In the genomic region with DNA sequence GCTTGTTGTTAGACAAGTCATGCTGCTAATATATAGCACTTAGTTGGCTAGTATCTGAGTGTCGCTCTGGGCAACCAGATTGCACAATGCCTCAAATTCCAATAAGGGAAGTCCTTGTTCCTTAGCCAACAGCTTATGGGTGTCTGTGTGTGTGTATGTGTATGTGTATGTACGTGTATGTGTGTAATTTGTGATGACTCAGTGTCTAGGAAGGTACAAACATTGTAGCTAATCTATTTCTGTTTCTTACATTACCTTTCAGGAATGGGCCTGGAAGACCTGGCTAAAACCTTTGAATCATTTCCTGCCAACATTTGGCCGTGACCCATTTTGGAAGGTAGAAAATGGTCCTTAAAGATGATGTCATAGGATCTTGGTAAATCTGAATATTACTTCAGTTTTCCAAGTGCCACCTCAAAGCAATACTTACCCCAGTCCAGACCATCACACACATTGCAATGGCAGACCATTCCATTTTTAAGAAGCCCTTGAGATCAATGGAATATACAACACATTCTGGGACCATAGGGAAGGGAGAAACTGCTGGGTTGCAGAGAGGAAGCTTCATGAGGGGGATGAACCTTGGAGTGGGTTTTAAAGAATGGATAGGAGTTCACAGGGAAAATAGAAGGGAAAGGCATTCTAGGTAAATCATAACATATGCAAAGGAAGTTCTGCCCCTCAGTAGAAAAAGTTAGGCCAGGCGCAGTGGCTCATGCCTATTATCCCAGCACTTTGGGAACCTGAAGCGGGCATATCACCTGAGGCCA, we compare ENCODE assay signal across 8 cellular contexts. TPM values are rescaled to one million over a fixed set of nuclear protein-coding genes. Genes with fewer than 3 reads are reported as not detected.
DNase-seq lines count a peak whose midpoint lies in the region; ATAC-seq and TF ChIP-seq lines count a peak whose summit lies in the region.

No MANE protein-coding gene starts in this region.

- H3K9me3 ChIP-seq in Caco-2 (no peaks in the 10 kb centered on the region), duodenal mucosa (ENCODE audit: control insufficient read depth in 1 of 2, low read length in 2 of 2) (no peaks in the 10 kb centered on the region), mucosa of stomach (ENCODE audit: control insufficient read depth, low read length) (no peaks in the 10 kb centered on the region)
- H3K9me3 ChIP-seq in effector memory CD4-positive, alpha-beta T cell (ENCODE audit: control insufficient read depth, low read length) = no peaks in the 10 kb centered on the region

- no TSS peak for BruUV-seq in Caco-2 (replicated peaks; lab: Mats Ljungman, UMichigan)

- peak overlapping the region; percentile 47 for H3K27ac ChIP-seq in duodenal mucosa (ENCODE audit: low read depth, low read length)
- no peak overlapping the region for H3K27ac ChIP-seq in effector memory CD4-positive, alpha-beta T cell (ENCODE audit: insufficient read depth, low read length, poor library complexity, severe bottlenecking)

- CTCF ChIA-PET in Caco-2 (lab: Charles Lee) = no interaction called here

- H3K4me1 ChIP-seq in Caco-2 (peaks cover 23% of the 10 kb centered on the region), duodenal mucosa (ENCODE audit: control insufficient read depth in 1 of 2, insufficient read depth in 2 of 2, low read length in 2 of 2) (peaks cover 20 to 28% of the 10 kb centered on the region in 2 donors), mucosa of stomach (ENCODE audit: control insufficient read depth, insufficient read depth, low read length) (peaks cover 54% of the 10 kb centered on the region)
- no peaks in the 10 kb centered on the region for H3K4me1 ChIP-seq in effector memory CD4-positive, alpha-beta T cell (ENCODE audit: control insufficient read depth, insufficient read depth, low read length, poor library complexity, severe bottlenecking)

- intact Hi-C loops in Caco-2 (cut with micrococcal nuclease; ENCODE audit: unreplicated experiment) = no loop called here

- H3K27me3 Mint-ChIP-seq in Caco-2 (ENCODE audit: insufficient read depth, unreplicated experiment) = no peaks in the 10 kb centered on the region

- H3K27me3 ChIP-seq in Caco-2 (replicated peaks; ENCODE audit: control insufficient read depth, insufficient read depth, low read length) (no peaks in the 10 kb centered on the region), duodenal mucosa (ENCODE audit: control insufficient read depth in 1 of 2, insufficient read depth in 2 of 2, low read length in 2 of 2) (no peaks in the 10 kb centered on the region), mucosa of stomach (ENCODE audit: control insufficient read depth, insufficient read depth, low read length) (no peaks in the 10 kb centered on the region)
- H3K27me3 ChIP-seq in effector memory CD4-positive, alpha-beta T cell (replicated peaks; ENCODE audit: control insufficient read depth, insufficient read depth, low read length, poor library complexity, severe bottlenecking) = no peaks in the 10 kb centered on the region

- peak overlapping the region; percentile 92 for H3K27ac Mint-ChIP-seq in Caco-2 (ENCODE audit: unreplicated experiment)

- H3K9ac ChIP-seq in duodenal mucosa (ENCODE audit: low read depth in 1 of 2, low read length in 2 of 2) = no peak overlapping the region
- peak overlapping the region; percentile 63 for H3K9ac ChIP-seq in mucosa of stomach (ENCODE audit: low read length)

- no peak for TF ChIP-seq CTCF in Caco-2 (IDR thresholded peaks at IDR 0.05; ENCODE audit: insufficient read depth in 1 of 2, low read depth in 1 of 2, low read length in 1 of 2, severe bottlenecking in 1 of 2, unreplicated experiment in 1 of 2)

- no peak overlapping the region for H3K4me3 ChIP-seq in Caco-2 (ENCODE audit: low read depth, low read length)
- H3K4me3 ChIP-seq in duodenal mucosa (ENCODE audit: low read depth in 1 of 2, low read length in 2 of 2) = no peak overlapping the region
- H3K4me3 ChIP-seq in mucosa of stomach (ENCODE audit: low read length) = no peak overlapping the region
- H3K4me3 ChIP-seq in effector memory CD4-positive, alpha-beta T cell (ENCODE audit: insufficient read depth, low read depth, low read length, poor library complexity, severe bottlenecking) = no peak overlapping the region

- peaks cover 83% of the 10 kb centered on the region for H3K36me3 Mint-ChIP-seq in Caco-2 (ENCODE audit: insufficient read depth, unreplicated experiment)

- peaks cover 15% of the 10 kb centered on the region for H3K4me1 Mint-ChIP-seq in Caco-2 (ENCODE audit: low read depth, unreplicated experiment)

- ATAC-seq in HG03521 (IDR thresholded peaks at IDR 0.05; ENCODE audit: unreplicated experiment) = no peak

- peak overlapping the region; percentile 35 for H3K4me3 Mint-ChIP-seq in Caco-2 (ENCODE audit: unreplicated experiment)

- POLR2A ChIA-PET in Caco-2 (lab: Charles Lee) = interaction anchor here (0.5 to 1.5 kb wide), 2 partner anchors 25 to 90 kb away, joined by 3 to 6 read pairs; a partner anchor contains a TSS

- peak; percentile 69 to 78 for DNase-seq in Caco-2
- peak; percentile 97 for DNase-seq in NOMO-1 treated with DMSO at 0.1 percent for 48 hours (lab: John Stamatoyannopoulos, UW; ENCODE audit: unreplicated experiment)
- no peak for DNase-seq in NCI-H1105 treated with DMSO at 0.1 percent for 48 hours (lab: John Stamatoyannopoulos, UW)
- DNase-seq in effector memory CD4-positive, alpha-beta T cell = no peak
- no peak for DNase-seq in RPMI8226

- no peaks in the 10 kb centered on the region; the same call in 1 of the 2 replicates for H3K36me3 ChIP-seq in Caco-2 (ENCODE audit: control insufficient read depth, insufficient read depth, low read length)
- H3K36me3 ChIP-seq in duodenal mucosa (ENCODE audit: control insufficient read depth in 1 of 2, insufficient read depth in 2 of 2, low read length in 2 of 2) = peaks cover 21 to 32% of the 10 kb centered on the region in 2 donors
- H3K36me3 ChIP-seq in mucosa of stomach (ENCODE audit: control insufficient read depth, insufficient read depth, low read length) = peaks cover 3% of the 10 kb centered on the region
- H3K36me3 ChIP-seq in effector memory CD4-positive, alpha-beta T cell (ENCODE audit: control insufficient read depth, insufficient read depth, low read length) = peaks cover 5% of the 10 kb centered on the region

- H3K9me3 Mint-ChIP-seq in Caco-2 (ENCODE audit: unreplicated experiment) = no peaks in the 10 kb centered on the region

RNA-seq across cellular contexts. Expression of a gene that starts 25.1 kb away (rescaled TPM):
- total RNA-seq in Caco-2 (2022) = 33.2 and 36.2 TPM in 2 replicates

Comparison
In these comparisons a context has a peak if more than half of its experiments do, and no peak if none do; other contexts are left out.
1. DNase-seq: peak in Caco-2 (2 of 2) and NOMO-1 treated with DMSO at 0.1 percent for 48 hours (single experiment); none in NCI-H1105 treated with DMSO at 0.1 percent for 48 hours (single experiment), effector memory CD4-positive, alpha-beta T cell (0 of 3) and RPMI8226 (single experiment).